8 cellular contexts compared by ENCODE assay signal in the genomic region with DNA sequence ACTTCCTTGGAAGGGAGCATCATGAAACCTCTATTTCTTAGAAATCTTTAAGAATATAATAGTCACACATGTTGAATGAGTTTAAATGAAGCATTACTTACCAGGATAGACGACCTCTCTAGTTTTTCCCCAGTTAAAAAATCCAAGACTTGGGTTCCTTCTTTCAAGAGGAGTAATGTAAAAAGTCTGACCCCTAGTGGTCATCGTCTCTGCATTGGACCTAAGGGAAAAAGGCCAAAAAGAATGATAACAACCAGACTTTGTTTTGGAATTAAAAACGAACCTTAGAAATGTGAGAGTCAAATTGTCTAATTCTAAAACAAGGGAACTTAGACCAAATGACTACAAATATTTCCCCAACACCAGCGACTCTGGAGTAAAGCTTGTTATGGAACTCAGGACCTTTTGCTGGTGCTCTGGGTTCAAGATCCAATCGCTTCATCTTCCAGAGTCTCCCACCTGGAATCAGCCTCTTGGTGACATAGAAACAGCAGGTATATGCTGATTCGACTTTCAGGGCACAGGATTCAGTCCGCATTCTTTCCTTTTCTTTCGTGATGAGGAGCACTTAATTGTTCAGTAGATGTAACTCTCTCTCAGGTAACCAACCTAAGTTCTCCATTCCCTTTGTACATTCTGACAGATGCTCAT.
A peak's percentile ranks its signal among the peaks of the same experiment; 100 is the strongest.
DNase-seq lines count a peak whose midpoint lies in the region; ATAC-seq, FAIRE-seq and TF ChIP-seq lines count a peak whose summit lies in the region.

No MANE protein-coding gene starts in this region.

- no peaks in the 10 kb centered on the region for H3K36me3 ChIP-seq in HepG2 (replicated peaks in 1 of 2; ENCODE audit: control insufficient read depth in 1 of 2, insufficient read depth in 2 of 2, low read length in 2 of 2)

- TF ChIP-seq POLR2A in HepG2 (IDR thresholded peaks at IDR 0.05; ENCODE audit: insufficient read depth in 1 of 2, low read depth in 2 of 2, low read length in 2 of 2): no peak

- H3K4me1 ChIP-seq in HepG2 (ENCODE audit: insufficient read depth, low read length): 0 out of 2 replicates have a peak, but pooled peaks cover 11% of the 10 kb centered on the region

- ATAC-seq in HepG2: peak; percentile 31; the same call in 1 of the 3 replicates
- ATAC-seq in GM19455 (IDR thresholded peaks at IDR 0.05; ENCODE audit: unreplicated experiment): no peak
- ATAC-seq in HG03097 (IDR thresholded peaks at IDR 0.05; ENCODE audit: low FRiP score, unreplicated experiment): no peak

- CTCF ChIA-PET in HepG2 (lab: Yijun Ruan, JAX; ENCODE audit: low intra/inter-chr PET ratio, low total read pairs): interaction anchor here (1.2 to 1.8 kb wide), 3 partner anchors 191 to 1218 kb away, joined by 4 to 9 read pairs (median 8); no protein-coding TSS in a partner anchor
- CTCF ChIA-PET in activated naive CD4-positive, alpha-beta T cell treated with anti-CD3 and anti-CD28 coated beads, Interleukin-2, amount 10 ng/mL, durations not matched to agents 7 days and 5 days (lab: Charles Lee): interaction anchor here (0.7 to 12.2 kb wide), 15 partner anchors 9 to 1278 kb away, joined by 3 to 331 read pairs (median 6); no protein-coding TSS in a partner anchor

- no TSS peak for BruUV-seq in HepG2 (replicated peaks; lab: Mats Ljungman, UMichigan)

- no peak overlapping the region for H2AFZ ChIP-seq in HepG2 (ENCODE audit: low read length)

- H3K4me1 Mint-ChIP-seq in activated naive CD4-positive, alpha-beta T cell treated with anti-CD3 and anti-CD28 coated beads, Interleukin-2, amount 10 ng/mL, durations not matched to agents 7 days and 5 days: peaks cover 14% of the 10 kb centered on the region

- no peak overlapping the region for H3K4me3 Mint-ChIP-seq in activated naive CD4-positive, alpha-beta T cell treated with anti-CD3 and anti-CD28 coated beads, Interleukin-2, amount 10 ng/mL, durations not matched to agents 7 days and 5 days

- TF ChIP-seq EP300 in HepG2 (IDR thresholded peaks at IDR 0.05; ENCODE audit: low read depth in 2 of 2, low read length in 2 of 2) (no peak), HepG2 (CRISPR knock-in tag; IDR thresholded peaks at IDR 0.05; ENCODE audit: borderline replicate concordance) (no peak)

- H3K4me2 ChIP-seq in HepG2 (ENCODE audit: low read depth, low read length): no peak overlapping the region

- H3K36me3 Mint-ChIP-seq in activated naive CD4-positive, alpha-beta T cell treated with anti-CD3 and anti-CD28 coated beads, Interleukin-2, amount 10 ng/mL, durations not matched to agents 7 days and 5 days: no peaks in the 10 kb centered on the region

- DNase-seq in Ammon's horn (ENCODE audit: low spot score) (peak; percentile 74), GM19239 (ENCODE audit: insufficient read length, low spot score) (no peak), NCI-H69 (lab: John Stamatoyannopoulos, UW) (peak; percentile 64), cardiac fibroblast (ENCODE audit: low read depth in 2 of 2) (peak; percentile 84 to 86), HepG2 (ENCODE audit: low spot score) (peak; percentile 49)
- DNase-seq in activated naive CD4-positive, alpha-beta T cell treated with anti-CD3 and anti-CD28 coated beads, Interleukin-2, amount 10 ng/mL, durations not matched to agents 7 days and 5 days: no peak

- H3K79me2 ChIP-seq in HepG2 (ENCODE audit: insufficient read depth, low read length): no peaks in the 10 kb centered on the region

- H3K4me3 ChIP-seq in cardiac fibroblast (replicated peaks in 1 of 2; ENCODE audit: low read depth in 2 of 2, low read length in 2 of 2) (no peak overlapping the region), HepG2 (replicated peaks in 1 of 3; ENCODE audit: insufficient read depth in 1 of 3, low read depth in 2 of 3, low read length in 3 of 3) (no peak overlapping the region)

- no peak overlapping the region for H3K27ac ChIP-seq in HepG2 (ENCODE audit: extremely low read length, insufficient read depth, low read length)

- FAIRE-seq in GM19239 (lab: Jason Lieb, UNC) (peak; percentile 42), HepG2 (lab: Jason Lieb, UNC) (peak; percentile 57)

- no peaks in the 10 kb centered on the region for H3K27me3 ChIP-seq in HepG2 (ENCODE audit: control insufficient read depth in 1 of 2, insufficient read depth in 2 of 2, low read length in 2 of 2)

- in situ Hi-C loops in HepG2 (cut with HindIII; ENCODE audit: extremely low pct_ligation_motif_present, low pct_unique_long_range_greater_than_20kb): loop anchor here (10.0 to 25.0 kb wide), 3 partner anchors 662 to 912 kb away; no protein-coding TSS in a partner anchor

- H3K27me3 Mint-ChIP-seq in activated naive CD4-positive, alpha-beta T cell treated with anti-CD3 and anti-CD28 coated beads, Interleukin-2, amount 10 ng/mL, durations not matched to agents 7 days and 5 days: peaks cover 9% of the 10 kb centered on the region

- peak; percentile 66 for TF ChIP-seq CTCF in cardiac fibroblast (IDR thresholded peaks at IDR 0.05; ENCODE audit: low read depth, low read length)
- TF ChIP-seq CTCF in HepG2 (CRISPR knock-in tag; IDR thresholded peaks at IDR 0.05): peak; percentile 68

- no peak overlapping the region for H3K27ac Mint-ChIP-seq in activated naive CD4-positive, alpha-beta T cell treated with anti-CD3 and anti-CD28 coated beads, Interleukin-2, amount 10 ng/mL, durations not matched to agents 7 days and 5 days

- TF ChIP-seq RAD21 in HepG2 (CRISPR knock-in tag; IDR thresholded peaks at IDR 0.05): no peak

- H3K9ac ChIP-seq in HepG2 (ENCODE audit: insufficient read depth, low read depth, low read length): no peak overlapping the region

- POLR2A ChIA-PET in HepG2 (lab: Yijun Ruan, JAX): no interaction called here

- H4K20me1 ChIP-seq in HepG2 (ENCODE audit: insufficient read depth, low read length): no peaks in the 10 kb centered on the region

- H3K9me3 ChIP-seq in HepG2 (ENCODE audit: low read length): no peaks in the 10 kb centered on the region

- intact Hi-C loops in HepG2 (cut with micrococcal nuclease; ENCODE audit: unreplicated experiment): loop anchor here (5.0 to 10.0 kb wide), 4 partner anchors 190 to 782 kb away; no protein-coding TSS in a partner anchor

- H3K9me3 Mint-ChIP-seq in activated naive CD4-positive, alpha-beta T cell treated with anti-CD3 and anti-CD28 coated beads, Interleukin-2, amount 10 ng/mL, durations not matched to agents 7 days and 5 days: no peaks in the 10 kb centered on the region

- WGBS in HepG2 (ENCODE audit: low lambda C conversion rate): 22% methylated on average over 8 of the region's 8 CpGs

TF ChIP-seq in HepG2, 621 proteins besides CTCF, POLR2A, EP300 and RAD21:
- peak; percentile 79 for TF ChIP-seq STAG1 (CRISPR knock-in tag; IDR thresholded peaks at IDR 0.05)
- TF ChIP-seq SMC3 (IDR thresholded peaks at IDR 0.05; ENCODE audit: low read length): peak; percentile 53
- no peak for TF ChIP-seq KDM1A (CRISPR knock-in tag; IDR thresholded peaks at IDR 0.05)

Comparison
In these comparisons a context has a peak if more than half of its experiments do, and no peak if none do; other contexts are left out.
1. DNase-seq: peak in Ammon's horn (single experiment), NCI-H69 (single experiment), cardiac fibroblast (2 of 2) and HepG2 (single experiment); none in GM19239 (single experiment) and activated naive CD4-positive, alpha-beta T cell treated with anti-CD3 and anti-CD28 coated beads, Interleukin-2, amount 10 ng/mL, durations not matched to agents 7 days and 5 days (single experiment).